25 cellular contexts compared by ENCODE assay signal in the genomic region with DNA sequence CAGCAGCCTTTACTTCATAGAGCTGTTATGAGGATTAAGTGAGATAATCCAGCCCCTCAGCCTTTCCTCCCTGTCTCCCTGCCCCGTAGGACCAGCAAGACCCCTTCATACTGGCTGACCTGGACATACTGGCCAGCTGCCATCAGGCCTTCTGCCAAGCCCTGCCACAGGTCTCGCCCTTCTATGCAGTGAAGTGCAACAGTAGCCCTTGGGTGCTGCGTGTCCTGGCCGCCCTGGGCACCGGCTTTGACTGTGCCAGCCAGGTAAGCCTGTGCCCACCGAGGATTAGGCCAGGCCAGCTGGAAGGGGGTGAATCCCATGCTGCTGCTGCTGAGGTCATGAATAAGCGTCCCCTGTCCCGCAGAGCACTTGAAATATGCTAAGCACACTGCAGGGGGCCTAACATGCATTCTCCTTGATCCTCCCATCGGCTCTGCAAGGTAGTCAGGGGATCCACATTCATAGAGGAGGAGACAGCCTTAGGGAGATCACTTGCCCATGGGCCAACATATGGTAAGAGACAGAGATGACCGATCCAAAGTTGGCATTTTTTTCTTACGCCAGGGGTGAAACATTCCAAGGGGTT.
DNase-seq lines count a peak whose midpoint lies in the region; ATAC-seq, FAIRE-seq and TF ChIP-seq lines count a peak whose summit lies in the region.
"Had no signal": no experiment of that assay in that cellular context is flagged by ENCODE, and none has a peak within 500 bp of the region (broad histone marks: within the 10 kb centered on the region; RNA-seq: fewer than 3 reads in every experiment).

No MANE protein-coding gene starts in this region.

- peak overlapping the region; percentile 73 for H2AK5ac ChIP-seq in neuronal stem cell (ENCODE audit: low read depth, low read length)

- H3K27ac ChIP-seq in GM23338 (ENCODE audit: low read depth), result no peak overlapping the region
- no peak overlapping the region for H3K27ac ChIP-seq in neuronal stem cell (replicated peaks; ENCODE audit: low read length)
- H3K27ac ChIP-seq: breast epithelium, C4-2B, gastroesophageal sphincter, lower lobe of right lung, tibial artery had no signal

- no peak for FAIRE-seq in GM19239 (lab: Jason Lieb, UNC)
- FAIRE-seq: RCC 7860 had no signal

- H3K36me3 Mint-ChIP-seq in GM23338 (ENCODE audit: low read depth), result no peaks in the 10 kb centered on the region
- H3K36me3 Mint-ChIP-seq: activated naive CD8-positive, alpha-beta T cell treated with anti-CD3 and anti-CD28 coated beads for 36 hours; natural killer cell treated with Interleukin-12 subunit alpha and Interleukin-12 subunit beta and Interleukin-15 and Interleukin-18, amount 100 ng/mL, for 72 hours had no signal

- peak overlapping the region; percentile 34; the same call in 1 of the 2 replicates for H3K4me3 ChIP-seq in GM23338
- no peak overlapping the region for H3K4me3 ChIP-seq in neuronal stem cell (ENCODE audit: low read length in 2 of 2)
- H3K4me3 ChIP-seq: breast epithelium, gastroesophageal sphincter, lower lobe of right lung, tibial artery had no signal

- H3K27me3 Mint-ChIP-seq in GM23338 (ENCODE audit: insufficient read depth, low read depth, poor library complexity), result peaks cover 7% of the 10 kb centered on the region
- H3K27me3 Mint-ChIP-seq: activated naive CD8-positive, alpha-beta T cell treated with anti-CD3 and anti-CD28 coated beads for 36 hours had no signal

- H3K27ac Mint-ChIP-seq in GM23338, result peak overlapping the region; percentile 18
- H3K27ac Mint-ChIP-seq: activated CD4-positive, alpha-beta T cell treated with anti-CD3 and anti-CD28 coated beads for 36 hours; activated naive CD8-positive, alpha-beta T cell treated with anti-CD3 and anti-CD28 coated beads for 36 hours; natural killer cell treated with Interleukin-12 subunit alpha and Interleukin-12 subunit beta and Interleukin-15 and Interleukin-18, amount 100 ng/mL, for 72 hours had no signal

- H3K4me1 ChIP-seq in GM23338 (ENCODE audit: insufficient read depth), result peaks cover 16% of the 10 kb centered on the region
- peaks cover 0 to 11% of the 10 kb centered on the region in 2 donors for H3K4me1 ChIP-seq in neuronal stem cell (ENCODE audit: control insufficient read depth in 2 of 2, insufficient read depth in 1 of 2, low read depth in 1 of 2, low read length in 2 of 2)
- H3K4me1 ChIP-seq: breast epithelium, gastroesophageal sphincter, lower lobe of right lung, tibial artery had no signal

- no peaks in the 10 kb centered on the region for H3F3A ChIP-seq in GM23338 (replicated peaks; ENCODE audit: low read depth)

- no peak for TF ChIP-seq RAD21 in Ishikawa (IDR thresholded peaks at IDR 0.05; ENCODE audit: low read depth)

- H3K36me3 ChIP-seq in GM23338 (ENCODE audit: insufficient read depth) (no peaks in the 10 kb centered on the region), neuronal stem cell (replicated peaks in 1 of 2; ENCODE audit: control insufficient read depth in 2 of 2, insufficient read depth in 2 of 2, low read length in 2 of 2) (no peaks in the 10 kb centered on the region)
- H3K36me3 ChIP-seq: breast epithelium, gastroesophageal sphincter, lower lobe of right lung, tibial artery had no signal

- no peak overlapping the region for H2BK15ac ChIP-seq in neuronal stem cell (ENCODE audit: low read length)

- ATAC-seq in GM23338, result peak; percentile 81
- ATAC-seq: activated CD4-positive, alpha-beta T cell treated with anti-CD3 and anti-CD28 coated beads for 36 hours; gastroesophageal sphincter; lower lobe of right lung; natural killer cell treated with Interleukin-12 subunit alpha and Interleukin-12 subunit beta and Interleukin-15 and Interleukin-18, amount 100 ng/mL, for 72 hours had no signal

- no peaks in the 10 kb centered on the region for H3K79me1 ChIP-seq in neuronal stem cell (ENCODE audit: low read depth, low read length)

- no peak overlapping the region for H4K91ac ChIP-seq in neuronal stem cell (ENCODE audit: low read depth, low read length, poor library complexity)

- H3K4me1 Mint-ChIP-seq in GM23338, result peaks cover 23% of the 10 kb centered on the region

- peak overlapping the region; percentile 30 for H3K4me3 Mint-ChIP-seq in GM23338
- H3K4me3 Mint-ChIP-seq: activated CD4-positive, alpha-beta T cell treated with anti-CD3 and anti-CD28 coated beads for 36 hours; activated naive CD8-positive, alpha-beta T cell treated with anti-CD3 and anti-CD28 coated beads for 36 hours; natural killer cell treated with Interleukin-12 subunit alpha and Interleukin-12 subunit beta and Interleukin-15 and Interleukin-18, amount 100 ng/mL, for 72 hours had no signal

- peak overlapping the region; percentile 63 for H3K9ac ChIP-seq in neuronal stem cell (ENCODE audit: low read depth, low read length, poor library complexity)

- H4K20me1 ChIP-seq in GM23338 (replicated peaks; ENCODE audit: insufficient read depth), result no peaks in the 10 kb centered on the region

- no peaks in the 10 kb centered on the region for H3K79me2 ChIP-seq in GM23338 (replicated peaks; ENCODE audit: insufficient read depth)

- H2AFZ ChIP-seq in GM23338 (0 out of 2 replicates have a peak overlapping the region, but pooled peaks have one; percentile 52), neuronal stem cell (ENCODE audit: low read length) (no peak overlapping the region)

- no peak overlapping the region for H2BK12ac ChIP-seq in neuronal stem cell (ENCODE audit: low read length)

- H3K14ac ChIP-seq in neuronal stem cell (ENCODE audit: low read length), result peak overlapping the region; percentile 28

- peak overlapping the region; percentile 62 for H3K18ac ChIP-seq in neuronal stem cell (ENCODE audit: low read length)

- no CpG with 5 or more reads among the region's 11 CpGs for WGBS in neuronal stem cell (ENCODE audit: extremely low coverage in 2 of 2, insufficient read length in 2 of 2, insufficient replicate concordance in 1 of 2), 2 donors

- no peaks in the 10 kb centered on the region for H3K27me3 ChIP-seq in GM23338 (ENCODE audit: insufficient read depth)
- peaks cover 0 to 29% (median 0%) of the 10 kb centered on the region in 3 experiments for H3K27me3 ChIP-seq in neuronal stem cell (ENCODE audit: control insufficient read depth in 3 of 3, insufficient read depth in 3 of 3, low read depth in 1 of 3, low read length in 3 of 3)
- H3K27me3 ChIP-seq: breast epithelium had no signal

- H2BK120ac ChIP-seq in neuronal stem cell (ENCODE audit: low read depth, low read length), result no peak overlapping the region

- H2BK5ac ChIP-seq in neuronal stem cell (ENCODE audit: low read length), result no peak overlapping the region

- no peaks in the 10 kb centered on the region for H3K9me2 ChIP-seq in GM23338 (ENCODE audit: insufficient read depth)

- no peak overlapping the region for H3K4ac ChIP-seq in neuronal stem cell (ENCODE audit: low read length)

- H3K9me3 ChIP-seq in neuronal stem cell (replicated peaks in 1 of 2; ENCODE audit: control insufficient read depth in 2 of 2, insufficient read depth in 1 of 2, low read depth in 1 of 2, low read length in 2 of 2), result no peaks in the 10 kb centered on the region
- H3K9me3 ChIP-seq: breast epithelium, gastroesophageal sphincter, lower lobe of right lung, tibial artery had no signal

- H3K4me2 ChIP-seq in GM23338 (peak overlapping the region; percentile 71), neuronal stem cell (ENCODE audit: insufficient read depth, low read length, poor library complexity, severe bottlenecking) (no peak overlapping the region)

- no peak overlapping the region for H4K8ac ChIP-seq in neuronal stem cell (ENCODE audit: low read depth, low read length)

- TF ChIP-seq CTCF in GM23338 (conservative IDR thresholded peaks at IDR 0.05; ENCODE audit: low read depth in 2 of 2), result no peak

- DNase-seq in GM23338 (ENCODE audit: low spot score) (peak; percentile 81), iPS DF 19.7 (ENCODE audit: low read depth, low spot score) (peak; percentile 63), neuronal stem cell (ENCODE audit: low spot score) (no peak), AG20443 (ENCODE audit: low spot score) (no peak), GM19239 (ENCODE audit: insufficient read length, low spot score) (no peak), T-helper 1 cell (no peak)
- DNase-seq: activated CD4-positive, alpha-beta T cell treated with anti-CD3 and anti-CD28 coated beads for 36 hours; activated effector memory CD4-positive, alpha-beta T cell treated with Interleukin-2 at 50 U/mL for 16 hours; activated naive CD8-positive, alpha-beta T cell treated with anti-CD3 and anti-CD28 coated beads for 36 hours; anterior cingulate cortex; COR-L47; lower lobe of right lung; NCI-H1417; NCI-H2029; NCI-H2227 treated with DMSO at 0.1 percent for 48 hours; NCI-H69; SHP77 treated with DMSO at 0.1 percent for 48 hours; stimulated activated CD4-positive, alpha-beta T cell treated with anti-CD3 and anti-CD28 coated beads, Interleukin-4, amount 100 ng/mL, for 24 hours; tibial artery had no signal

- no peak for TF ChIP-seq EP300 in Ishikawa (IDR thresholded peaks at IDR 0.05; ENCODE audit: borderline replicate concordance)

- H3K9me3 Mint-ChIP-seq in GM23338, result no peaks in the 10 kb centered on the region
- H3K9me3 Mint-ChIP-seq: activated naive CD8-positive, alpha-beta T cell treated with anti-CD3 and anti-CD28 coated beads for 36 hours; natural killer cell treated with Interleukin-12 subunit alpha and Interleukin-12 subunit beta and Interleukin-15 and Interleukin-18, amount 100 ng/mL, for 72 hours had no signal

- H3K23ac ChIP-seq in neuronal stem cell (ENCODE audit: low read depth, low read length, poor library complexity), result peak overlapping the region; percentile 69

TF ChIP-seq in GM23338, 12 proteins besides CTCF, POLR2A, EP300 and RAD21 (continues in another document):
- TF ChIP-seq CREB1 (CRISPR knock-in tag; IDR thresholded peaks at IDR 0.05; ENCODE audit: low read depth), result peak; percentile 58

TF ChIP-seq in Ishikawa, 13 proteins besides CTCF, POLR2A, EP300 and RAD21:
- TF ChIP-seq NFIC (IDR thresholded peaks at IDR 0.05) (0 out of 2 replicates have a peak, but pooled peaks have one; percentile 7), YY1 (IDR thresholded peaks at IDR 0.05; ENCODE audit: low read depth) (no peak)

Comparison
In these comparisons a context has a peak if more than half of its experiments do, and no peak if none do; other contexts are left out.
1. DNase-seq: peak in GM23338 (single experiment) and iPS DF 19.7 (single experiment); none in neuronal stem cell (single experiment), AG20443 (single experiment), GM19239 (single experiment) and T-helper 1 cell (0 of 5).